ENCODE assay signal across 7 cellular contexts in the genomic region with DNA sequence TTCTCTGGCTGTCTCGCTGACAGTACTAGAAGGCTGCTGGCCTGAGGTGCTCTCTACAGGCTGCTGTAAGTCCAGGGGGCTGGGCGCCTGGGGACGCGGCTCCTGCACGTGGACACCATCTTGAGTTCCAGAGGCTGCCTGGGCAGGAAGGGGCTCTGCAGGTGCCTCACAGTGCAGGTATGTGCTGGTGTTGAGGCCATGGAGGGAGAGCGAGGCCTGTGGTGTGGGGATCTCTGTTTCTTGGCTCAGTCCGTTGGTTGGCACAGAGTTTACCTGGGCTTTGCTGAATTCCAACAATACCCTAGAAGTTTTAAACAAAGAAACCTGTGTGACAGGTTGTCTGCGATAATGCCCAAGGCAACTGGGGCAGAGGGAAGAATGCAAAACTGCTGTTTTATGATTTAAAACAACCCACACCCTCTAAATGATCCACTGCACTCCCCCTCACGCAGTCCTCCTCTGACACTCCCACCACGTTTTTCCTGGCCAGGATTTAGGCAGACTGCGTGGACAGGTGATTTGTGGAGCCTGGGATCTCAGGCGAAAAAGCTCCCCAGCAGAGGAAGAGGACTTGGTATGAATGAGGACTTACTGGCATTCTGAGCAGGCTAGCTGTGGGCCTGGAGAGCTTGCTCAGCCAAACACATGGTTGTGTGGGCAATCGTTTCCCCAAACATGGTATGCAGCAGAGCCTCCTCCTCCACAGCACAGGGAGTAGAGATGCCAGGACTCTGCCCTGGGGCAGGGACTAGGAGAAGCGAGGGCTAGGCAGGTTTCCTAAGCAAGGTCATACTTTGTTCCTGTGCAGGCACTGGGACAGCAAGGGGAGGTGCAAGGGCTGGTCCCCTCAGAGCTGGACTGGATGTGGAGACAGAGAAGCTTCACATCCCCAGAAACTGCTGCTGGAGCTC. TPM values are rescaled to one million over a fixed set of nuclear protein-coding genes. Genes with fewer than 3 reads are reported as not detected.
DNase-seq lines count a peak whose midpoint lies in the region; ATAC-seq and TF ChIP-seq lines count a peak whose summit lies in the region.
"Not testable (repeated sequence)": the region's sequence is repeated elsewhere in the genome, so short reads cannot be mapped to it uniquely, and the experiment has no call there.

No MANE protein-coding gene starts in this region.

- not testable (repeated sequence) for TF ChIP-seq CTCF in PC-3 (conservative IDR thresholded peaks at IDR 0.05; ENCODE audit: low read depth, low read length); body of pancreas (IDR thresholded peaks at IDR 0.05); mesothelial cell of epicardium (IDR thresholded peaks at IDR 0.05; ENCODE audit: unreplicated experiment)

- H3K4me3 ChIP-seq in PC-3 (ENCODE audit: low read length); body of pancreas: not testable (repeated sequence)

- H3K36me3 Mint-ChIP-seq in mesothelial cell of epicardium, result not testable (repeated sequence)

- H3K27ac Mint-ChIP-seq in mesothelial cell of epicardium, result peak overlapping the region; percentile 91

- not testable (repeated sequence) for H3K27me3 Mint-ChIP-seq in mesothelial cell of epicardium (ENCODE audit: low read depth)

- H3K79me2 ChIP-seq in PC-3 (ENCODE audit: low read length), result not testable (repeated sequence)

- H3K9me2 ChIP-seq in PC-3 (replicated peaks; ENCODE audit: low read length), result not testable (repeated sequence)

- H3K4me1 ChIP-seq in PC-3 (ENCODE audit: insufficient read depth, low read length), result peaks cover 18% of the 10 kb centered on the region
- not testable (repeated sequence) for H3K4me1 ChIP-seq in body of pancreas

- TF ChIP-seq POLR2A in body of pancreas (IDR thresholded peaks at IDR 0.05), result not testable (repeated sequence)

- H3K4me2 ChIP-seq in PC-3 (ENCODE audit: low read length), result peak overlapping the region; percentile 47

- POLR2A ChIA-PET in PC-3 (lab: Charles Lee; ENCODE audit: unreplicated experiment), result not testable (repeated sequence)

- CTCF ChIA-PET in PC-3 (lab: Charles Lee), result not testable (repeated sequence)

- H3K4me3 Mint-ChIP-seq in mesothelial cell of epicardium, result not testable (repeated sequence)

- WGBS in body of pancreas, 2 donors, result 68 to 80% methylated on average over 7 to 11 of the region's 14 CpGs

- H3K9me3 Mint-ChIP-seq in mesothelial cell of epicardium, result not testable (repeated sequence)

- not testable (repeated sequence) for H3K27me3 ChIP-seq in PC-3 (ENCODE audit: low read length); body of pancreas

- H3F3A ChIP-seq in PC-3 (ENCODE audit: low read length, unreplicated experiment), result not testable (repeated sequence)

- not testable (repeated sequence) for H4K20me1 ChIP-seq in PC-3 (ENCODE audit: low read length)

- peak overlapping the region; percentile 41; the same call in 1 of the 2 replicates for H3K9ac ChIP-seq in PC-3 (ENCODE audit: low read length)

- not testable (repeated sequence) for H2AFZ ChIP-seq in PC-3 (ENCODE audit: low read length)

- H3K36me3 ChIP-seq in PC-3 (ENCODE audit: low read depth, low read length), result peaks cover 16% of the 10 kb centered on the region
- not testable (repeated sequence) for H3K36me3 ChIP-seq in body of pancreas (replicated peaks in 1 of 2; ENCODE audit: insufficient read depth in 1 of 2, low read depth in 2 of 2)

- peak overlapping the region; percentile 86 for H3K27ac ChIP-seq in PC-3 (ENCODE audit: low read length)
- H3K27ac ChIP-seq in body of pancreas, result peak overlapping the region in 1 of 4 donors; percentile 17

- not testable (repeated sequence) for H3K9me3 ChIP-seq in PC-3 (ENCODE audit: low read length); body of pancreas

- TSS peak; percentile 80 for BruUV-seq in PC-3 (replicated peaks; lab: Mats Ljungman, UMichigan)

- ATAC-seq in PC-3 (peak; percentile 77), body of pancreas (peak; percentile 27)

- peak; percentile 52 for DNase-seq in HT-29 (ENCODE audit: low spot score)
- DNase-seq in PC-3, result peak; percentile 93
- DNase-seq in body of pancreas; mesothelial cell of epicardium (ENCODE audit: low spot score in 2 of 2, unreplicated experiment in 2 of 2): not testable (repeated sequence)
- DNase-seq in ecto neural progenitor cell (ENCODE audit: low spot score), result peak; percentile 33
- peak; percentile 17 for DNase-seq in iPS-NIHi11 (ENCODE audit: low spot score)
- DNase-seq in renal cortical epithelial cell (ENCODE audit: low read depth), result peak; percentile 31

- peaks cover 10% of the 10 kb centered on the region for H3K4me1 Mint-ChIP-seq in mesothelial cell of epicardium

- intact Hi-C loops in PC-3 (cut with micrococcal nuclease); body of pancreas (cut with DNase I): not testable (repeated sequence)

RNA-seq across cellular contexts. Expression of gene PLEKHM1, which starts 22.0 kb away (rescaled TPM):
- 22.7 and 34.2 TPM in 2 replicates for total RNA-seq in HT-29 (2014; rRNA removed; shearing (Covaris generic))
- total RNA-seq in PC-3 (2014; rRNA removed) (15.8 and 20.8 TPM in 2 replicates), body of pancreas (10 to 100 TPM; 20.8 to 35.3 TPM), mesothelial cell of epicardium (27.5 to 40.0 TPM (median 33.2 TPM) in 3 replicates), renal cortical epithelial cell (9.4 and 29.3 TPM in 2 replicates)

RNA-seq across cellular contexts. Expression of gene ARHGAP27, which starts 35.9 kb away (rescaled TPM):
- 171 and 180 TPM in 2 replicates for total RNA-seq in HT-29 (2014; rRNA removed; shearing (Covaris generic))
- total RNA-seq in PC-3 (2014; rRNA removed) (119 and 134 TPM in 2 replicates), body of pancreas (10 to 100 TPM; 12.7 to 35.3 TPM), mesothelial cell of epicardium (14.5 to 16.8 TPM (median 14.8 TPM) in 3 replicates), renal cortical epithelial cell (12.1 and 22.6 TPM in 2 replicates)
